19 cellular contexts compared by ENCODE assay signal in the genomic region with DNA sequence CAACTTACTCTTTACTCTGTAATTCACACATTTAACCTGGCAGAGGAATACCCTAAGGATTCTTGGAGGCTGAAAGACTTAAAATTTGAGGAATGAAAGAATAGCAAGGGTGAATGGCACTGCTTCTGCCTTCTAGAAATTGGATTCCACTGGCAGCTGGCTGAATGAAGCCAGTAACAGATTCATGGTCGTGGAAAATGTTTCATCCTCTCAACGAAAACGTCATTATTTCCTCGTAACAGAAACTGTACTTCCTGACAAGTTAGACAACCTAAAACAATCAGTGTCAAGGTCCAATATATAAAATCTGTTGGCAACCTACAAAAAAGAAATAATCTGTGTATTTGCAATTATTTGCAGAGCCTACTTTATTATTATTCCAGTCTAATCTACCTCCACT. TPM values are rescaled to one million over a fixed set of nuclear protein-coding genes. Genes with fewer than 3 reads are reported as not detected.
A peak's percentile ranks its signal among the peaks of the same experiment; 100 is the strongest.
DNase-seq lines count a peak whose midpoint lies in the region; ATAC-seq and TF ChIP-seq lines count a peak whose summit lies in the region.
"Had no signal": no experiment of that assay in that cellular context is flagged by ENCODE, and none has a peak within 500 bp of the region (broad histone marks: within the 10 kb centered on the region; RNA-seq: fewer than 3 reads in every experiment).

No MANE protein-coding gene starts in this region.

- peak overlapping the region; percentile 48 for H2AFZ ChIP-seq in ACC112 (ENCODE audit: low read length, unreplicated experiment)
- H2AFZ ChIP-seq: PC-9 had no signal

- no peak for ATAC-seq in psoas muscle
- ATAC-seq in HG02759 (IDR thresholded peaks at IDR 0.05; ENCODE audit: unreplicated experiment) = no peak
- ATAC-seq: GM12878 had no signal

- peaks cover 52% of the 10 kb centered on the region for H3K4me1 ChIP-seq in ACC112 (ENCODE audit: control insufficient read depth, insufficient read depth, low read length, unreplicated experiment)
- peaks cover 42% of the 10 kb centered on the region for H3K4me1 ChIP-seq in adipocyte (ENCODE audit: control insufficient read depth, insufficient read depth, low read length)
- peaks cover 9% of the 10 kb centered on the region for H3K4me1 ChIP-seq in psoas muscle

- CTCF ChIA-PET in MCF 10A (lab: Yijun Ruan, JAX) = no interaction called here

- H3K79me2 ChIP-seq in ACC112 (ENCODE audit: control insufficient read depth, insufficient read depth, low read length, unreplicated experiment) = peaks cover 76% of the 10 kb centered on the region

- no TSS peak for BruUV-seq in MCF 10A (replicated peaks; lab: Mats Ljungman, UMichigan)

- peak overlapping the region; percentile 73 for H3K27ac ChIP-seq in ACC112 (ENCODE audit: low read depth, low read length)
- H3K27ac ChIP-seq in psoas muscle = peak overlapping the region; percentile 32
- H3K27ac ChIP-seq in WERI-Rb-1 = no peak overlapping the region
- H3K27ac ChIP-seq: C4-2B, PC-9 had no signal

- H3K27ac Mint-ChIP-seq in MCF 10A (ENCODE audit: low read depth, unreplicated experiment) = no peak overlapping the region

- H3K4me3 ChIP-seq in ACC112 (ENCODE audit: low read depth, low read length) (peak overlapping the region; percentile 51), adipocyte (ENCODE audit: low read length) (peak overlapping the region; percentile 57), psoas muscle (no peak overlapping the region), WERI-Rb-1 (ENCODE audit: low read depth, low read length) (no peak overlapping the region)
- H3K4me3 ChIP-seq: GM12878, PC-9 had no signal

- no peaks in the 10 kb centered on the region for H3K4me1 Mint-ChIP-seq in MCF 10A (ENCODE audit: insufficient read depth, unreplicated experiment)

- POLR2A ChIA-PET in MCF 10A (lab: Yijun Ruan, JAX) = no interaction called here

- no peaks in the 10 kb centered on the region for H3K9me3 Mint-ChIP-seq in MCF 10A (ENCODE audit: unreplicated experiment)

- intact Hi-C loops in psoas muscle (cut with DNase I) = no loop called here
- intact Hi-C loops in MCF 10A (cut with micrococcal nuclease) = no loop called here

- 16 to 28% (median 18%) methylated on average over 4 of the region's 4 CpGs for WGBS in psoas muscle, 3 donors

- peaks cover 22% of the 10 kb centered on the region for H3K27me3 Mint-ChIP-seq in MCF 10A (ENCODE audit: insufficient read depth, unreplicated experiment)

- H3K27me3 ChIP-seq in ACC112 (ENCODE audit: insufficient read depth, low read length) (no peaks in the 10 kb centered on the region), adipocyte (replicated peaks; ENCODE audit: control insufficient read depth, insufficient read depth, low read length) (no peaks in the 10 kb centered on the region), psoas muscle (ENCODE audit: insufficient read depth in 3 of 3, low read length in 2 of 3) (no peaks in the 10 kb centered on the region), WERI-Rb-1 (ENCODE audit: insufficient read depth, low read depth, severe bottlenecking) (no peaks in the 10 kb centered on the region)

- H3K9ac ChIP-seq in adipocyte (ENCODE audit: low read length) = peak overlapping the region; percentile 58

- no peaks in the 10 kb centered on the region for H3K9me3 ChIP-seq in adipocyte (ENCODE audit: control insufficient read depth, low read length)
- H3K9me3 ChIP-seq in psoas muscle = no peaks in the 10 kb centered on the region
- H3K9me3 ChIP-seq in WERI-Rb-1 (ENCODE audit: severe bottlenecking) = no peaks in the 10 kb centered on the region

- DNase-seq in adipocyte (ENCODE audit: low read depth) = no peak
- peak; percentile 19 for DNase-seq in left kidney (ENCODE audit: low read depth, low spot score)
- no peak for DNase-seq in psoas muscle
- no peak for DNase-seq in cerebellar cortex (ENCODE audit: low spot score)
- DNase-seq in WERI-Rb-1 = no peak
- DNase-seq in MCF 10A (ENCODE audit: unreplicated experiment) = no peak
- DNase-seq: COR-L47, DMS53, HCEC 1CT, NCI-H1048, NCI-H146, NCI-H2107, NCI-H446 treated with DMSO at 0.1 percent for 48 hours, NCI-H774, PC-9 had no signal

- TF ChIP-seq CTCF in psoas muscle (IDR thresholded peaks at IDR 0.05) = no peak
- no peak for TF ChIP-seq CTCF in WERI-Rb-1 (IDR thresholded peaks at IDR 0.05; ENCODE audit: low read depth, low read length)
- no peak for TF ChIP-seq CTCF in MCF 10A (IDR thresholded peaks at IDR 0.05; ENCODE audit: unreplicated experiment)

- H3K36me3 Mint-ChIP-seq in MCF 10A (ENCODE audit: insufficient read depth, unreplicated experiment) = no peaks in the 10 kb centered on the region

- H3K36me3 ChIP-seq in ACC112 (ENCODE audit: insufficient read depth, low read length) (no peaks in the 10 kb centered on the region), adipocyte (ENCODE audit: control insufficient read depth, insufficient read depth, low read length, severe bottlenecking) (no peaks in the 10 kb centered on the region), psoas muscle (ENCODE audit: insufficient read depth in 1 of 2, low read depth in 1 of 2) (no peaks in the 10 kb centered on the region), WERI-Rb-1 (no peaks in the 10 kb centered on the region)

- no peak overlapping the region for H3K4me3 Mint-ChIP-seq in MCF 10A (ENCODE audit: unreplicated experiment)

RNA-seq across cellular contexts. Expression of gene BNC2, which starts 39.7 kb away (rescaled TPM):
- total RNA-seq in psoas muscle (100 to 1,000 TPM in 2 of 4 donors, 10 to 100 TPM in 2; 44.1 to 168 (median 92.9) TPM), MCF 10A (2022) (not detected in 2 replicates)
- polyA plus RNA-seq in psoas muscle = 1 to 10 TPM; 1.3 to 3.4 (median 1.3) TPM

Comparison
In these comparisons a context has a peak if more than half of its experiments do, and no peak if none do; other contexts are left out.
1. H3K4me3 ChIP-seq: peak in ACC112 (single experiment) and adipocyte (single experiment); none in psoas muscle (single experiment) and WERI-Rb-1 (single experiment).
2. RNA of gene BNC2, which starts 39.7 kb away (total RNA-seq): 44.1 to 168 TPM in psoas muscle; not detected in MCF 10A; every median in the first group is over 10 times any median in the second.